ENCODE assay signal across 18 cellular contexts in the genomic region with DNA sequence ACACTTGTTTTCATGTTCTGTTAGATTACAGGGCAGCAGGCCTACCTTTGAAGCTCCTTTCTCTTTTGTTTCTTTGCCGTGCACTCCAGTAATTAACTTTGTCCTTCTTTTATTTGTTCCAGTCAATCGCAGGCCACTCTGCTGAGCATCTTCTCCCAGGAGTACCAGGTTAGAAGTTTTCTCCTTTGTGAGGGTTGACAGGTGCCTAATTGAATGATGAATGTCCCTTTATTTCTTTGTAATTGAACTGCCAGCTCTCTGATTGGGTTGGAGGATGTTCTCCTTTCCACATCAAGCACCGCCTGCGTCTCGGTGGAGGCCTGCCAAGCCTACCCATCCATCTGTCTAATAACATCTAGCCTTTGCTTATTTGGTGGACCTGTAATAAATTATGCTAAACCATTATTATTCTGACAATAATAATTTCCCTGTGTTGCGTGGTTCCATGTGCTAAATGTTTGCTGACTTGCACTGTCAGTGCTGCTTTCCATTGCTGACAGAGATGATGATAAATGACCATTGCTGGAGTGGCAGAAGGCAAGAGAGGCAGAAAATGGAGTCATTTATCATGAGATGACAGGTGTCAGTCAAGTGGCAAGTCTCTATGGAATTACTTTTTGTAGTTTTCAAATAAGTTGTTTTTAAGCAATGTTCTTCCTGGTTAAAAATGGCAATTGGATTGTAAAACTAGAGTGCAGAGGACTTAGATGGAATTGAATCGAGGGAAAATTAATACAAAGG.
DNase-seq lines count a peak whose midpoint lies in the region; ATAC-seq and TF ChIP-seq lines count a peak whose summit lies in the region.
"Had no signal": no experiment of that assay in that cellular context is flagged by ENCODE, and none has a peak within 500 bp of the region (broad histone marks: within the 10 kb centered on the region; RNA-seq: fewer than 3 reads in every experiment).

No MANE protein-coding gene starts in this region.

- no peak overlapping the region for H2BK120ac ChIP-seq in H9 (ENCODE audit: low read depth, low read length, poor library complexity, severe bottlenecking)

- ATAC-seq in HG02884 (IDR thresholded peaks at IDR 0.05; ENCODE audit: unreplicated experiment): no peak
- ATAC-seq: activated CD8-positive, alpha-beta memory T cell treated with anti-CD3 and anti-CD28 coated beads, Interleukin-2, amount 10 ng/mL, durations not matched to agents 7 days and 5 days; right cardiac atrium; T-helper 17 cell had no signal

- no peak overlapping the region for H2AK5ac ChIP-seq in H9 (ENCODE audit: insufficient read length, low read length)

- H3K9ac ChIP-seq in H9 (ENCODE audit: extremely low read depth, insufficient read length, low read length): no peak overlapping the region

- H4K5ac ChIP-seq in H9 (ENCODE audit: insufficient read length, low read depth, low read length): no peak overlapping the region

- H3K36me3 Mint-ChIP-seq in H9 (ENCODE audit: insufficient read depth in 1 of 3, low read depth in 3 of 3): no peaks in the 10 kb centered on the region; a peak in 1 of 7 replicates
- H3K36me3 Mint-ChIP-seq: activated CD8-positive, alpha-beta memory T cell treated with anti-CD3 and anti-CD28 coated beads, Interleukin-2, amount 10 ng/mL, durations not matched to agents 7 days and 5 days had no signal

- H2BK12ac ChIP-seq in H9 (ENCODE audit: insufficient read length, low read depth, low read length): no peak overlapping the region

- H3K27ac Mint-ChIP-seq in H9: peak overlapping the region; percentile 23 to 69 (median 29); a peak in 5 of 7 replicates
- H3K27ac Mint-ChIP-seq: activated CD8-positive, alpha-beta memory T cell treated with anti-CD3 and anti-CD28 coated beads, Interleukin-2, amount 10 ng/mL, durations not matched to agents 7 days and 5 days; T-helper 17 cell had no signal

- no peaks in the 10 kb centered on the region for H3K79me2 ChIP-seq in H9 (ENCODE audit: insufficient read depth, low read length)

- no CpG with 5 or more reads among the region's 7 CpGs for WGBS in H9 (ENCODE audit: extremely low coverage, insufficient read length, low lambda C conversion rate)

- DNase-seq in H9: no peak
- DNase-seq in NCI-H1417 treated with DMSO at 0.1 percent for 48 hours (lab: John Stamatoyannopoulos, UW): peak; percentile 97
- peak; percentile 49 for DNase-seq in NCI-H774 (lab: John Stamatoyannopoulos, UW)
- DNase-seq in left kidney (ENCODE audit: low read depth, low spot score): peak; percentile 26
- DNase-seq in GOT3 (lab: John Stamatoyannopoulos, UW): no peak
- no peak for DNase-seq in effector memory CD4-positive, alpha-beta T cell
- DNase-seq: activated CD4-positive, CD25-positive, alpha-beta regulatory T cell treated with anti-CD3 and anti-CD28 coated beads, Interleukin-2, amount 50 U/mL, for 72 hours; activated CD8-positive, alpha-beta memory T cell treated with anti-CD3 and anti-CD28 coated beads, Interleukin-2, amount 10 ng/mL, durations not matched to agents 7 days and 5 days; activated gamma-delta T cell; amygdala; head of caudate nucleus; mesenchymal stem cell; NCI-H524 treated with DMSO at 0.1 percent for 48 hours; right cardiac atrium; T-helper 17 cell had no signal

- H3T11ph ChIP-seq in H9 (ENCODE audit: low read length): no peak overlapping the region

- H3K4me3 ChIP-seq in effector memory CD4-positive, alpha-beta T cell (ENCODE audit: insufficient read depth, low read depth, low read length, poor library complexity, severe bottlenecking): no peak overlapping the region
- H3K4me3 ChIP-seq: coronary artery had no signal

- TF ChIP-seq CTCF in H9 (conservative IDR thresholded peaks at IDR 0.05): no peak

- no peak overlapping the region for H3K14ac ChIP-seq in H9 (ENCODE audit: insufficient read depth, low read length)

- peaks cover 9 to 11% of the 10 kb centered on the region in 2 experiments for H3K4me1 Mint-ChIP-seq in H9
- H3K4me1 Mint-ChIP-seq: activated CD8-positive, alpha-beta memory T cell treated with anti-CD3 and anti-CD28 coated beads, Interleukin-2, amount 10 ng/mL, durations not matched to agents 7 days and 5 days had no signal

- H3K27me3 ChIP-seq in H9 (ENCODE audit: insufficient read depth, low read length): no peaks in the 10 kb centered on the region
- H3K27me3 ChIP-seq in effector memory CD4-positive, alpha-beta T cell (replicated peaks; ENCODE audit: control insufficient read depth, insufficient read depth, low read length, poor library complexity, severe bottlenecking): no peaks in the 10 kb centered on the region
- H3K27me3 ChIP-seq: neutrophil had no signal

- H3K9me3 ChIP-seq in H9 (ENCODE audit: control insufficient read depth, low read depth, low read length): no peaks in the 10 kb centered on the region
- no peaks in the 10 kb centered on the region for H3K9me3 ChIP-seq in effector memory CD4-positive, alpha-beta T cell (ENCODE audit: control insufficient read depth, low read length)
- H3K9me3 ChIP-seq: neutrophil had no signal

- no peaks in the 10 kb centered on the region for H4K20me1 ChIP-seq in H9 (ENCODE audit: control insufficient read depth, insufficient read depth, insufficient read length)

- no peak overlapping the region for H4K8ac ChIP-seq in H9 (replicated peaks; ENCODE audit: insufficient read length, low read depth, low read length)

- no peak overlapping the region for H3K4me3 Mint-ChIP-seq in H9
- H3K4me3 Mint-ChIP-seq: activated CD8-positive, alpha-beta memory T cell treated with anti-CD3 and anti-CD28 coated beads, Interleukin-2, amount 10 ng/mL, durations not matched to agents 7 days and 5 days; T-helper 17 cell had no signal

- no peak overlapping the region for H3K56ac ChIP-seq in H9 (ENCODE audit: insufficient read length, low read depth, low read length)

- no peak overlapping the region for H2AFZ ChIP-seq in H9 (ENCODE audit: low read length)

- H3K23ac ChIP-seq in H9 (ENCODE audit: insufficient read length, low read depth, low read length): no peak overlapping the region

- no peak overlapping the region for H2BK20ac ChIP-seq in H9 (ENCODE audit: low read depth, low read length, poor library complexity, severe bottlenecking)

- H3K36me3 ChIP-seq in effector memory CD4-positive, alpha-beta T cell (ENCODE audit: control insufficient read depth, insufficient read depth, low read length): no peaks in the 10 kb centered on the region
- H3K36me3 ChIP-seq: neutrophil had no signal

- no peaks in the 10 kb centered on the region for H3K4me1 ChIP-seq in H9 (ENCODE audit: insufficient read depth, low read length)
- no peaks in the 10 kb centered on the region for H3K4me1 ChIP-seq in effector memory CD4-positive, alpha-beta T cell (ENCODE audit: control insufficient read depth, insufficient read depth, low read length, poor library complexity, severe bottlenecking)

- H3K27me3 Mint-ChIP-seq in H9 (ENCODE audit: low read depth): no peaks in the 10 kb centered on the region
- H3K27me3 Mint-ChIP-seq: activated CD8-positive, alpha-beta memory T cell treated with anti-CD3 and anti-CD28 coated beads, Interleukin-2, amount 10 ng/mL, durations not matched to agents 7 days and 5 days; T-helper 17 cell had no signal

- H3K23me2 ChIP-seq in H9 (ENCODE audit: insufficient read length, low read depth, low read length, poor library complexity, severe bottlenecking): no peaks in the 10 kb centered on the region

- no peak overlapping the region for H3K4ac ChIP-seq in H9 (ENCODE audit: low read depth, low read length)

- no peak overlapping the region for H3K4me2 ChIP-seq in H9 (ENCODE audit: insufficient read depth, insufficient read length, low read length)

- H3K9me3 Mint-ChIP-seq in H9: no peaks in the 10 kb centered on the region

- H3K79me1 ChIP-seq in H9 (ENCODE audit: insufficient read depth, low read depth, low read length, poor library complexity, severe bottlenecking): no peaks in the 10 kb centered on the region

- no peak overlapping the region for H3K18ac ChIP-seq in H9 (ENCODE audit: insufficient read length, low read depth, low read length)

- no peak overlapping the region for H3K27ac ChIP-seq in H9 (ENCODE audit: insufficient read length, low read depth, low read length)
- no peak overlapping the region for H3K27ac ChIP-seq in effector memory CD4-positive, alpha-beta T cell (ENCODE audit: insufficient read depth, low read length, poor library complexity, severe bottlenecking)
- H3K27ac ChIP-seq: coronary artery, neutrophil had no signal

- H2BK5ac ChIP-seq in H9 (ENCODE audit: insufficient read length, low read length): no peak overlapping the region

- H4K91ac ChIP-seq in H9 (ENCODE audit: insufficient read length, low read depth, low read length): no peak overlapping the region

- no peak overlapping the region for H2BK15ac ChIP-seq in H9 (ENCODE audit: low read depth, low read length)

Comparison
In these comparisons a context has a peak if more than half of its experiments do, and no peak if none do; other contexts are left out.
1. DNase-seq: peak in NCI-H1417 treated with DMSO at 0.1 percent for 48 hours (single experiment), NCI-H774 (single experiment) and left kidney (single experiment); none in H9 (single experiment), GOT3 (single experiment) and effector memory CD4-positive, alpha-beta T cell (0 of 3).